Comparison of ENCODE assay signal across 8 cellular contexts in genomic region chr6:167898673-167899311, GRCh38.
A peak's percentile ranks its signal among the peaks of the same experiment; 100 is the strongest.
DNase-seq lines count a peak whose midpoint lies in the region; ATAC-seq and TF ChIP-seq lines count a peak whose summit lies in the region.

No MANE protein-coding gene starts in this region.

- no peak overlapping the region for H4K91ac ChIP-seq in mesenchymal stem cell (ENCODE audit: low read length)

- WGBS in mesenchymal stem cell, result 100% methylated on average over 2 of the region's 3 CpGs

- peaks cover 1% of the 10 kb centered on the region for H3K4me1 ChIP-seq in mesenchymal stem cell (ENCODE audit: control insufficient read depth, insufficient read depth, low read depth, low read length)

- H3K27me3 ChIP-seq in mesenchymal stem cell (ENCODE audit: control insufficient read depth in 1 of 2, insufficient read depth in 1 of 2, low read length in 2 of 2), result no peaks in the 10 kb centered on the region

- no peak overlapping the region for H2AK5ac ChIP-seq in mesenchymal stem cell (ENCODE audit: low read length, severe bottlenecking)

- peak; percentile 74 for TF ChIP-seq CTCF in choroid plexus epithelial cell (conservative IDR thresholded peaks at IDR 0.05; ENCODE audit: low read depth, low read length)

- peak; percentile 26 for DNase-seq in DMS53 treated with DMSO at 0.1 percent for 48 hours (lab: John Stamatoyannopoulos, UW; ENCODE audit: unreplicated experiment)
- DNase-seq in NCI-H774 (lab: John Stamatoyannopoulos, UW), result peak; percentile 42
- peak; percentile 75 for DNase-seq in choroid plexus epithelial cell (ENCODE audit: low read depth)
- DNase-seq in mesenchymal stem cell, result peak; percentile 63
- no peak for DNase-seq in cerebellar nuclear complex (lab: John Stamatoyannopoulos, UW)

- no peak overlapping the region for H2BK12ac ChIP-seq in mesenchymal stem cell (ENCODE audit: low read length in 2 of 2)

- no peak overlapping the region for H3K14ac ChIP-seq in mesenchymal stem cell (ENCODE audit: low read length in 2 of 2)

- H2AFZ ChIP-seq in mesenchymal stem cell (ENCODE audit: low read depth, low read length), result no peak overlapping the region

- H2BK5ac ChIP-seq in mesenchymal stem cell (ENCODE audit: low read depth, low read length, poor library complexity, severe bottlenecking), result no peak overlapping the region

- H2BK120ac ChIP-seq in mesenchymal stem cell (ENCODE audit: low read depth, low read length), result no peak overlapping the region

- H3K4me3 ChIP-seq in choroid plexus epithelial cell (ENCODE audit: low read depth, low read length) (no peak overlapping the region), mesenchymal stem cell (ENCODE audit: insufficient read depth in 1 of 2, low read depth in 1 of 2, low read length in 2 of 2) (no peak overlapping the region)

- H3K36me3 ChIP-seq in mesenchymal stem cell (ENCODE audit: control insufficient read depth in 1 of 2, insufficient read depth in 2 of 2, low read depth in 1 of 2, low read length in 2 of 2), result peaks cover 4 to 30% of the 10 kb centered on the region in 2 experiments

- H3K79me1 ChIP-seq in mesenchymal stem cell (replicated peaks; ENCODE audit: low read length, poor library complexity, severe bottlenecking), result peaks cover 12% of the 10 kb centered on the region

- ATAC-seq in HG02610 (IDR thresholded peaks at IDR 0.05; ENCODE audit: unreplicated experiment), result peak; percentile 57
- ATAC-seq in GM21576 (IDR thresholded peaks at IDR 0.05; ENCODE audit: unreplicated experiment), result no peak
- no peak for ATAC-seq in GM21786 (IDR thresholded peaks at IDR 0.05; ENCODE audit: unreplicated experiment)

- H4K8ac ChIP-seq in mesenchymal stem cell (ENCODE audit: low read length), result no peak overlapping the region

- no peaks in the 10 kb centered on the region for H3K9me3 ChIP-seq in mesenchymal stem cell (ENCODE audit: control insufficient read depth, low read length)

- no peak overlapping the region for H3K4me2 ChIP-seq in mesenchymal stem cell (ENCODE audit: low read length, poor library complexity, severe bottlenecking)

- no peak overlapping the region for H3K18ac ChIP-seq in mesenchymal stem cell (ENCODE audit: low read depth in 1 of 2, low read length in 2 of 2)

- no peak overlapping the region for H3K23ac ChIP-seq in mesenchymal stem cell (ENCODE audit: low read length in 2 of 2)

- no peak overlapping the region for H3K9ac ChIP-seq in mesenchymal stem cell (ENCODE audit: low read length)

- H3K4ac ChIP-seq in mesenchymal stem cell (ENCODE audit: low read depth in 1 of 2, low read length in 2 of 2), result no peak overlapping the region

- H3K27ac ChIP-seq in mesenchymal stem cell (ENCODE audit: low read length, poor library complexity, severe bottlenecking), result no peak overlapping the region

- H2BK15ac ChIP-seq in mesenchymal stem cell (ENCODE audit: low read depth, poor library complexity, severe bottlenecking), result no peak overlapping the region

Comparison
In these comparisons a context has a peak if more than half of its experiments do, and no peak if none do; other contexts are left out.
1. DNase-seq: peak in DMS53 treated with DMSO at 0.1 percent for 48 hours (single experiment), NCI-H774 (single experiment), choroid plexus epithelial cell (single experiment) and mesenchymal stem cell (single experiment); none in cerebellar nuclear complex (0 of 2).